ENCODE assay signal across 8 cellular contexts in genomic region chr19:42284066-42284501, GRCh38.
DNase-seq lines count a peak whose midpoint lies in the region; TF ChIP-seq lines count a peak whose summit lies in the region.

No MANE protein-coding gene starts in this region.

- H3K27ac ChIP-seq in MM.1S (ENCODE audit: low read length), result no peak overlapping the region

- H3K9me2 ChIP-seq in MM.1S (replicated peaks; ENCODE audit: insufficient read depth, low read length), result no peaks in the 10 kb centered on the region

- no peak overlapping the region for H3K9ac ChIP-seq in MM.1S (ENCODE audit: low read length)

- no peaks in the 10 kb centered on the region for H3K9me3 ChIP-seq in MM.1S (replicated peaks; ENCODE audit: insufficient read depth, low read length)

- no peak overlapping the region for H3K4me2 ChIP-seq in MM.1S (ENCODE audit: low read depth, low read length)

- DNase-seq in NCI-H187 (lab: John Stamatoyannopoulos, UW) (peak; percentile 45 to 74), NCI-H187 treated with DMSO at 0.1 percent for 48 hours (lab: John Stamatoyannopoulos, UW) (no peak), GOT3 (lab: John Stamatoyannopoulos, UW) (peak; percentile 78), MM.1S (peak; percentile 84), T-helper 22 cell (ENCODE audit: low read depth) (peak; percentile 82), T47D (ENCODE audit: low read depth in 1 of 2, low spot score in 1 of 2) (peak; percentile 68 to 87), iris pigment epithelial cell (ENCODE audit: low read depth) (peak; percentile 77)
- DNase-seq in stimulated activated CD4-positive, alpha-beta T cell treated with anti-CD3 and anti-CD28 coated beads, Interleukin-1b, Interleukin-23, amount 100 ng/mL, for 1 hour (ENCODE audit: low read depth in 2 of 2), result peak; percentile 65 to 74

- H2AFZ ChIP-seq in MM.1S (ENCODE audit: low read length), result no peak overlapping the region

- H3K36me3 ChIP-seq in MM.1S (replicated peaks; ENCODE audit: insufficient read depth, low read length), result no peaks in the 10 kb centered on the region

- H3K4me3 ChIP-seq in MM.1S (ENCODE audit: low read length), result no peak overlapping the region

- H3F3A ChIP-seq in MM.1S (ENCODE audit: insufficient read depth, low read length), result peaks cover 9% of the 10 kb centered on the region; the same call in 1 of the 2 replicates

- H3K4me1 ChIP-seq in MM.1S (ENCODE audit: low read length), result peaks cover 17% of the 10 kb centered on the region

- no peaks in the 10 kb centered on the region for H4K20me1 ChIP-seq in MM.1S (ENCODE audit: insufficient read depth, low read length)

- H3K79me2 ChIP-seq in MM.1S (ENCODE audit: low read length), result peaks cover 19% of the 10 kb centered on the region

- in situ Hi-C loops in T47D (cut with HindIII; ENCODE audit: low pct_unique_long_range_greater_than_20kb, low sequenced_read_pairs), result no loop called here

- TF ChIP-seq CTCF in MM.1S (IDR thresholded peaks at IDR 0.05; ENCODE audit: low read length), result no peak

- H3K27me3 ChIP-seq in MM.1S (replicated peaks; ENCODE audit: insufficient read depth, low read length), result no peaks in the 10 kb centered on the region
